1 cellular context compared by ENCODE assay signal in the genomic region with DNA sequence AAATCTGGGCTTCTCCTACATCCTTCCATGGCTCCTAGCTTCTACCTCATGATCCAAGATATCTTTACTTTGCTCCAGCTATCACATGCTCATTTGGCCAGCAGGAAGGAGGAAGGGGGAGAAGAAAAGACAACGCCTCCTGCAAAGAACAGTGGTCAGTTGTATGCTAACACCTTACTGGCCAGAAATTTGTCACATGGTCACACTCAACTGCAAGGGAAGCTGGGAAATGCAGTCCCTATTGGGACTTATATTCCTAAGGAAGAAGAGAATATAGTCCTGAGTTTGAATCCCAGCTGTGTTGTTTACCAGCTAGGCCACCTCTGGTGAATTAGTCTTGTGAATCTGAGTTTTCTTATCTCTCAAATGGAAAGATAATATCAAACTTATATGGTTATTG.
TF ChIP-seq lines count a peak whose summit lies in the region.

No MANE protein-coding gene starts in this region.

TF ChIP-seq in GM23338, 12 proteins besides CTCF, POLR2A, EP300 and RAD21:
- TF ChIP-seq, protein P1, sequence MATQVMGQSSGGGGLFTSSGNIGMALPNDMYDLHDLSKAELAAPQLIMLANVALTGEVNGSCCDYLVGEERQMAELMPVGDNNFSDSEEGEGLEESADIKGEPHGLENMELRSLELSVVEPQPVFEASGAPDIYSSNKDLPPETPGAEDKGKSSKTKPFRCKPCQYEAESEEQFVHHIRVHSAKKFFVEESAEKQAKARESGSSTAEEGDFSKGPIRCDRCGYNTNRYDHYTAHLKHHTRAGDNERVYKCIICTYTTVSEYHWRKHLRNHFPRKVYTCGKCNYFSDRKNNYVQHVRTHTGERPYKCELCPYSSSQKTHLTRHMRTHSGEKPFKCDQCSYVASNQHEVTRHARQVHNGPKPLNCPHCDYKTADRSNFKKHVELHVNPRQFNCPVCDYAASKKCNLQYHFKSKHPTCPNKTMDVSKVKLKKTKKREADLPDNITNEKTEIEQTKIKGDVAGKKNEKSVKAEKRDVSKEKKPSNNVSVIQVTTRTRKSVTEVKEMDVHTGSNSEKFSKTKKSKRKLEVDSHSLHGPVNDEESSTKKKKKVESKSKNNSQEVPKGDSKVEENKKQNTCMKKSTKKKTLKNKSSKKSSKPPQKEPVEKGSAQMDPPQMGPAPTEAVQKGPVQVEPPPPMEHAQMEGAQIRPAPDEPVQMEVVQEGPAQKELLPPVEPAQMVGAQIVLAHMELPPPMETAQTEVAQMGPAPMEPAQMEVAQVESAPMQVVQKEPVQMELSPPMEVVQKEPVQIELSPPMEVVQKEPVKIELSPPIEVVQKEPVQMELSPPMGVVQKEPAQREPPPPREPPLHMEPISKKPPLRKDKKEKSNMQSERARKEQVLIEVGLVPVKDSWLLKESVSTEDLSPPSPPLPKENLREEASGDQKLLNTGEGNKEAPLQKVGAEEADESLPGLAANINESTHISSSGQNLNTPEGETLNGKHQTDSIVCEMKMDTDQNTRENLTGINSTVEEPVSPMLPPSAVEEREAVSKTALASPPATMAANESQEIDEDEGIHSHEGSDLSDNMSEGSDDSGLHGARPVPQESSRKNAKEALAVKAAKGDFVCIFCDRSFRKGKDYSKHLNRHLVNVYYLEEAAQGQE (IDR thresholded peaks at IDR 0.05; ENCODE audit: unreplicated experiment) = no peak
- TF ChIP-seq JUNB (IDR thresholded peaks at IDR 0.05; ENCODE audit: unreplicated experiment) = no peak
- TF ChIP-seq NANOG (IDR thresholded peaks at IDR 0.05; ENCODE audit: borderline replicate concordance) = no peak
- TF ChIP-seq, protein P2, sequence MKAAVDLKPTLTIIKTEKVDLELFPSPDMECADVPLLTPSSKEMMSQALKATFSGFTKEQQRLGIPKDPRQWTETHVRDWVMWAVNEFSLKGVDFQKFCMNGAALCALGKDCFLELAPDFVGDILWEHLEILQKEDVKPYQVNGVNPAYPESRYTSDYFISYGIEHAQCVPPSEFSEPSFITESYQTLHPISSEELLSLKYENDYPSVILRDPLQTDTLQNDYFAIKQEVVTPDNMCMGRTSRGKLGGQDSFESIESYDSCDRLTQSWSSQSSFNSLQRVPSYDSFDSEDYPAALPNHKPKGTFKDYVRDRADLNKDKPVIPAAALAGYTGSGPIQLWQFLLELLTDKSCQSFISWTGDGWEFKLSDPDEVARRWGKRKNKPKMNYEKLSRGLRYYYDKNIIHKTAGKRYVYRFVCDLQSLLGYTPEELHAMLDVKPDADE (IDR thresholded peaks at IDR 0.05) = no peak
- TF ChIP-seq, protein P3, sequence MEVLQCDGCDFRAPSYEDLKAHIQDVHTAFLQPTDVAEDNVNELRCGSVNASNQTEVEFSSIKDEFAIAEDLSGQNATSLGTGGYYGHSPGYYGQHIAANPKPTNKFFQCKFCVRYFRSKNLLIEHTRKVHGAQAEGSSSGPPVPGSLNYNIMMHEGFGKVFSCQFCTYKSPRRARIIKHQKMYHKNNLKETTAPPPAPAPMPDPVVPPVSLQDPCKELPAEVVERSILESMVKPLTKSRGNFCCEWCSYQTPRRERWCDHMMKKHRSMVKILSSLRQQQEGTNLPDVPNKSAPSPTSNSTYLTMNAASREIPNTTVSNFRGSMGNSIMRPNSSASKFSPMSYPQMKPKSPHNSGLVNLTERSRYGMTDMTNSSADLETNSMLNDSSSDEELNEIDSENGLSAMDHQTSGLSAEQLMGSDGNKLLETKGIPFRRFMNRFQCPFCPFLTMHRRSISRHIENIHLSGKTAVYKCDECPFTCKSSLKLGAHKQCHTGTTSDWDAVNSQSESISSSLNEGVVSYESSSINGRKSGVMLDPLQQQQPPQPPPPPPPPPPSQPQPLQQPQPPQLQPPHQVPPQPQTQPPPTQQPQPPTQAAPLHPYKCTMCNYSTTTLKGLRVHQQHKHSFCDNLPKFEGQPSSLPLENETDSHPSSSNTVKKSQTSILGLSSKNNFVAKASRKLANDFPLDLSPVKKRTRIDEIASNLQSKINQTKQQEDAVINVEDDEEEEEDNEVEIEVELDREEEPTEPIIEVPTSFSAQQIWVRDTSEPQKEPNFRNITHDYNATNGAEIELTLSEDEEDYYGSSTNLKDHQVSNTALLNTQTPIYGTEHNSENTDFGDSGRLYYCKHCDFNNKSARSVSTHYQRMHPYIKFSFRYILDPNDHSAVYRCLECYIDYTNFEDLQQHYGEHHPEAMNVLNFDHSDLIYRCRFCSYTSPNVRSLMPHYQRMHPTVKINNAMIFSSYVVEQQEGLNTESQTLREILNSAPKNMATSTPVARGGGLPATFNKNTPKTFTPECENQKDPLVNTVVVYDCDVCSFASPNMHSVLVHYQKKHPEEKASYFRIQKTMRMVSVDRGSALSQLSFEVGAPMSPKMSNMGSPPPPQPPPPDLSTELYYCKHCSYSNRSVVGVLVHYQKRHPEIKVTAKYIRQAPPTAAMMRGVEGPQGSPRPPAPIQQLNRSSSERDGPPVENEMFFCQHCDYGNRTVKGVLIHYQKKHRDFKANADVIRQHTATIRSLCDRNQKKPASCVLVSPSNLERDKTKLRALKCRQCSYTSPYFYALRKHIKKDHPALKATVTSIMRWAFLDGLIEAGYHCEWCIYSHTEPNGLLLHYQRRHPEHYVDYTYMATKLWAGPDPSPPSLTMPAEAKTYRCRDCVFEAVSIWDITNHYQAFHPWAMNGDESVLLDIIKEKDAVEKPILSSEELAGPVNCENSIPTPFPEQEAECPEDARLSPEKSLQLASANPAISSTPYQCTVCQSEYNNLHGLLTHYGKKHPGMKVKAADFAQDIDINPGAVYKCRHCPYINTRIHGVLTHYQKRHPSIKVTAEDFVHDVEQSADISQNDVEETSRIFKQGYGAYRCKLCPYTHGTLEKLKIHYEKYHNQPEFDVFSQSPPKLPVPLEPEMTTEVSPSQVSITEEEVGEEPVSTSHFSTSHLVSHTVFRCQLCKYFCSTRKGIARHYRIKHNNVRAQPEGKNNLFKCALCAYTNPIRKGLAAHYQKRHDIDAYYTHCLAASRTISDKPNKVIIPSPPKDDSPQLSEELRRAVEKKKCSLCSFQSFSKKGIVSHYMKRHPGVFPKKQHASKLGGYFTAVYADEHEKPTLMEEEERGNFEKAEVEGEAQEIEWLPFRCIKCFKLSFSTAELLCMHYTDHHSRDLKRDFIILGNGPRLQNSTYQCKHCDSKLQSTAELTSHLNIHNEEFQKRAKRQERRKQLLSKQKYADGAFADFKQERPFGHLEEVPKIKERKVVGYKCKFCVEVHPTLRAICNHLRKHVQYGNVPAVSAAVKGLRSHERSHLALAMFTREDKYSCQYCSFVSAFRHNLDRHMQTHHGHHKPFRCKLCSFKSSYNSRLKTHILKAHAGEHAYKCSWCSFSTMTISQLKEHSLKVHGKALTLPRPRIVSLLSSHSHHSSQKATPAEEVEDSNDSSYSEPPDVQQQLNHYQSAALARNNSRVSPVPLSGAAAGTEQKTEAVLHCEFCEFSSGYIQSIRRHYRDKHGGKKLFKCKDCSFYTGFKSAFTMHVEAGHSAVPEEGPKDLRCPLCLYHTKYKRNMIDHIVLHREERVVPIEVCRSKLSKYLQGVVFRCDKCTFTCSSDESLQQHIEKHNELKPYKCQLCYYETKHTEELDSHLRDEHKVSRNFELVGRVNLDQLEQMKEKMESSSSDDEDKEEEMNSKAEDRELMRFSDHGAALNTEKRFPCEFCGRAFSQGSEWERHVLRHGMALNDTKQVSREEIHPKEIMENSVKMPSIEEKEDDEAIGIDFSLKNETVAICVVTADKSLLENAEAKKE (CRISPR knock-in tag; IDR thresholded peaks at IDR 0.05) = no peak
- no peak for TF ChIP-seq ZNF114 (CRISPR knock-in tag; IDR thresholded peaks at IDR 0.05)
- TF ChIP-seq ZNF331 (CRISPR knock-in tag; IDR thresholded peaks at IDR 0.05; ENCODE audit: low read depth) = no peak
- TF ChIP-seq POLR2AphosphoS5 (IDR thresholded peaks at IDR 0.05; ENCODE audit: low read depth) = no peak
- TF ChIP-seq STAT1 (IDR thresholded peaks at IDR 0.05; ENCODE audit: unreplicated experiment) = no peak
- TF ChIP-seq CREB1 (CRISPR knock-in tag; IDR thresholded peaks at IDR 0.05; ENCODE audit: low read depth) = no peak
- no peak for TF ChIP-seq EZH2 (IDR thresholded peaks at IDR 0.05; ENCODE audit: low read depth, unreplicated experiment)
- TF ChIP-seq EZH2phosphoT487 (IDR thresholded peaks at IDR 0.05; ENCODE audit: unreplicated experiment) = no peak
